In genomic region chr1:16365146-16365498, GRCh38 we compare ENCODE assay signal across 2 cellular contexts.
TF ChIP-seq lines count a peak whose summit lies in the region.
"Not testable (repeated sequence)": the region's sequence is repeated elsewhere in the genome, so short reads cannot be mapped to it uniquely, and the experiment has no call there.

No MANE protein-coding gene starts in this region.

TF ChIP-seq in Ishikawa, 13 proteins besides CTCF, POLR2A, EP300 and RAD21:
- 0 out of 2 replicates have a peak, but pooled peaks have one; percentile 1 for TF ChIP-seq CEBPB (IDR thresholded peaks at IDR 0.05)

TF ChIP-seq in K562, 482 proteins besides CTCF, POLR2A, EP300 and RAD21:
- TF ChIP-seq CEBPB (tag; IDR thresholded peaks at IDR 0.05) (peak; percentile 87), ZNF384 (IDR thresholded peaks at IDR 0.05; ENCODE audit: low read depth, low read length) (0 out of 2 replicates have a peak, but pooled peaks have one; percentile 51), FOXK2 (conservative IDR thresholded peaks at IDR 0.05 in 1 of 2, IDR thresholded peaks at IDR 0.05 in 1 of 2; ENCODE audit: low read depth in 2 of 2) (peak in 1 of 2 experiments; percentile 31; a peak in 1 of 4 replicates), TFAP4 (CRISPR knock-in tag; IDR thresholded peaks at IDR 0.05; ENCODE audit: borderline replicate concordance) (0 out of 2 replicates have a peak, but pooled peaks have one; percentile 20), CEBPG (tag; conservative IDR thresholded peaks at IDR 0.05 in 1 of 2, IDR thresholded peaks at IDR 0.05 in 1 of 2) (peak in 1 of 2 experiments; percentile 50; a peak in 2 of 4 replicates), ZNF121 (CRISPR knock-in tag; conservative IDR thresholded peaks at IDR 0.05) (peak; percentile 66), PKNOX1 (IDR thresholded peaks at IDR 0.05) (0 out of 2 replicates have a peak, but pooled peaks have one; percentile 4)
- TF ChIP-seq CEBPG (CRISPR knock-in tag; IDR thresholded peaks at IDR 0.05) = not testable (repeated sequence)
